In genomic region chr3:4830586-4830914, GRCh38 we compare ENCODE assay signal across 8 cellular contexts.
DNase-seq lines count a peak whose midpoint lies in the region; ATAC-seq and TF ChIP-seq lines count a peak whose summit lies in the region.

No MANE protein-coding gene starts in this region.

- H4K20me1 ChIP-seq in OCI-LY3 (ENCODE audit: insufficient read depth, low read length), result no peaks in the 10 kb centered on the region

- no peaks in the 10 kb centered on the region for H3K9me3 ChIP-seq in CD8-positive, alpha-beta T cell (ENCODE audit: low read length)
- H3K9me3 ChIP-seq in OCI-LY3 (ENCODE audit: insufficient read depth, low read length), result no peaks in the 10 kb centered on the region
- no peaks in the 10 kb centered on the region for H3K9me3 ChIP-seq in effector memory CD4-positive, alpha-beta T cell (ENCODE audit: control insufficient read depth, low read length)

- H3K4me2 ChIP-seq in OCI-LY3 (ENCODE audit: low read length), result peak overlapping the region; percentile 86

- no peaks in the 10 kb centered on the region for H3K27me3 Mint-ChIP-seq in CD8-positive, alpha-beta T cell (ENCODE audit: low read depth)

- no peaks in the 10 kb centered on the region for H3K36me3 ChIP-seq in CD8-positive, alpha-beta T cell (ENCODE audit: insufficient read depth, low read length)
- no peaks in the 10 kb centered on the region for H3K36me3 ChIP-seq in OCI-LY3 (replicated peaks; ENCODE audit: low read depth, low read length)
- H3K36me3 ChIP-seq in effector memory CD4-positive, alpha-beta T cell (ENCODE audit: control insufficient read depth, insufficient read depth, low read length), result no peaks in the 10 kb centered on the region
- peaks cover 4% of the 10 kb centered on the region for H3K36me3 ChIP-seq in rectal smooth muscle tissue (ENCODE audit: control insufficient read depth, insufficient read depth, low read length)

- CTCF ChIA-PET in CD8-positive, alpha-beta T cell (lab: Charles Lee), result interaction anchor here (0.5 to 1.0 kb wide), 4 partner anchors 119 to 186 kb away, joined by 3 to 4 read pairs (median 3); partner anchors contain the start of gene BHLHE40

- no peaks in the 10 kb centered on the region for H3K79me2 ChIP-seq in OCI-LY3 (ENCODE audit: low read length)

- DNase-seq in CD8-positive, alpha-beta T cell, result no peak
- no peak for DNase-seq in effector memory CD4-positive, alpha-beta T cell
- DNase-seq in NCI-H345 treated with DMSO at 0.1 percent for 48 hours (lab: John Stamatoyannopoulos, UW; ENCODE audit: unreplicated experiment) (no peak), OCI-M1 (lab: John Stamatoyannopoulos, UW) (no peak)

- peak overlapping the region; percentile 36 for H3K4me3 ChIP-seq in CD8-positive, alpha-beta T cell (ENCODE audit: low read depth, low read length)
- H3K4me3 ChIP-seq in OCI-LY3 (ENCODE audit: low read length) (peak overlapping the region; percentile 69), rectal smooth muscle tissue (ENCODE audit: low read length) (no peak overlapping the region)
- H3K4me3 ChIP-seq in effector memory CD4-positive, alpha-beta T cell (ENCODE audit: insufficient read depth, low read depth, low read length, poor library complexity, severe bottlenecking), result peak overlapping the region; percentile 20

- no peak overlapping the region for H2AFZ ChIP-seq in OCI-LY3 (ENCODE audit: low read depth, low read length)

- peak overlapping the region; percentile 57 for H3K27ac ChIP-seq in CD8-positive, alpha-beta T cell (ENCODE audit: low read depth, low read length)
- H3K27ac ChIP-seq in OCI-LY3 (ENCODE audit: low read length), result peak overlapping the region; percentile 29; the same call in 1 of the 2 replicates
- peak overlapping the region; percentile 83 for H3K27ac ChIP-seq in effector memory CD4-positive, alpha-beta T cell (ENCODE audit: insufficient read depth, low read length, poor library complexity, severe bottlenecking)
- H3K27ac ChIP-seq in rectal smooth muscle tissue (ENCODE audit: low read depth, low read length), result peak overlapping the region; percentile 62

- peaks cover 89% of the 10 kb centered on the region for H3K4me1 ChIP-seq in CD8-positive, alpha-beta T cell (ENCODE audit: insufficient read depth, low read length)
- peaks cover 36% of the 10 kb centered on the region for H3K4me1 ChIP-seq in OCI-LY3 (ENCODE audit: low read length)
- peaks cover 92% of the 10 kb centered on the region for H3K4me1 ChIP-seq in effector memory CD4-positive, alpha-beta T cell (ENCODE audit: control insufficient read depth, insufficient read depth, low read length, poor library complexity, severe bottlenecking)
- H3K4me1 ChIP-seq in rectal smooth muscle tissue (ENCODE audit: control insufficient read depth, insufficient read depth, low read length), result peaks cover 30% of the 10 kb centered on the region

- H3K9me3 Mint-ChIP-seq in CD8-positive, alpha-beta T cell, result no peaks in the 10 kb centered on the region

- peak overlapping the region; percentile 97 for H3K27ac Mint-ChIP-seq in CD8-positive, alpha-beta T cell

- no peak for ATAC-seq in CD8-positive, alpha-beta T cell
- ATAC-seq in HG02623 (IDR thresholded peaks at IDR 0.05; ENCODE audit: unreplicated experiment) (no peak), HG02759 (IDR thresholded peaks at IDR 0.05; ENCODE audit: unreplicated experiment) (no peak)

- POLR2A ChIA-PET in CD8-positive, alpha-beta T cell (lab: Charles Lee), result interaction anchor here (0.8 kb wide), 1 partner anchor 9 kb away, joined by 3 read pairs; no protein-coding TSS in a partner anchor

- intact Hi-C loops in CD8-positive, alpha-beta T cell (cut with DNase I, micrococcal nuclease), result loop anchor here in 1 of 2 experiments (2.0 kb wide), 1 partner anchor 150 kb away; no protein-coding TSS in a partner anchor

- peak overlapping the region; percentile 80 for H3K4me3 Mint-ChIP-seq in CD8-positive, alpha-beta T cell

- TF ChIP-seq CTCF in CD8-positive, alpha-beta T cell (IDR thresholded peaks at IDR 0.05), result no peak
- no peak for TF ChIP-seq CTCF in OCI-LY3 (IDR thresholded peaks at IDR 0.05; ENCODE audit: low read depth, low read length)

- H3K9ac ChIP-seq in OCI-LY3 (ENCODE audit: low read length) (peak overlapping the region; percentile 25; the same call in 1 of the 2 replicates), rectal smooth muscle tissue (ENCODE audit: low read length) (no peak overlapping the region)

- H3K4me1 Mint-ChIP-seq in CD8-positive, alpha-beta T cell (ENCODE audit: low read depth), result peaks cover 96% of the 10 kb centered on the region

- no peaks in the 10 kb centered on the region for H3K27me3 ChIP-seq in CD8-positive, alpha-beta T cell (ENCODE audit: insufficient read depth, low read length)
- H3K27me3 ChIP-seq in OCI-LY3 (ENCODE audit: low read depth, low read length), result peaks cover 67% of the 10 kb centered on the region
- no peaks in the 10 kb centered on the region for H3K27me3 ChIP-seq in effector memory CD4-positive, alpha-beta T cell (replicated peaks; ENCODE audit: control insufficient read depth, insufficient read depth, low read length, poor library complexity, severe bottlenecking)
- no peaks in the 10 kb centered on the region for H3K27me3 ChIP-seq in rectal smooth muscle tissue (ENCODE audit: control insufficient read depth, insufficient read depth, low read length)

- peaks cover 12% of the 10 kb centered on the region for H3K36me3 Mint-ChIP-seq in CD8-positive, alpha-beta T cell

Comparison
In these comparisons a context has a peak if more than half of its experiments do, and no peak if none do; other contexts are left out.
1. H3K27ac ChIP-seq: peak in every context shown above with its lines; median percentile 83 in effector memory CD4-positive, alpha-beta T cell; 62 in rectal smooth muscle tissue; 57 in CD8-positive, alpha-beta T cell; 29 in OCI-LY3.